8 cellular contexts compared by ENCODE assay signal in the genomic region with DNA sequence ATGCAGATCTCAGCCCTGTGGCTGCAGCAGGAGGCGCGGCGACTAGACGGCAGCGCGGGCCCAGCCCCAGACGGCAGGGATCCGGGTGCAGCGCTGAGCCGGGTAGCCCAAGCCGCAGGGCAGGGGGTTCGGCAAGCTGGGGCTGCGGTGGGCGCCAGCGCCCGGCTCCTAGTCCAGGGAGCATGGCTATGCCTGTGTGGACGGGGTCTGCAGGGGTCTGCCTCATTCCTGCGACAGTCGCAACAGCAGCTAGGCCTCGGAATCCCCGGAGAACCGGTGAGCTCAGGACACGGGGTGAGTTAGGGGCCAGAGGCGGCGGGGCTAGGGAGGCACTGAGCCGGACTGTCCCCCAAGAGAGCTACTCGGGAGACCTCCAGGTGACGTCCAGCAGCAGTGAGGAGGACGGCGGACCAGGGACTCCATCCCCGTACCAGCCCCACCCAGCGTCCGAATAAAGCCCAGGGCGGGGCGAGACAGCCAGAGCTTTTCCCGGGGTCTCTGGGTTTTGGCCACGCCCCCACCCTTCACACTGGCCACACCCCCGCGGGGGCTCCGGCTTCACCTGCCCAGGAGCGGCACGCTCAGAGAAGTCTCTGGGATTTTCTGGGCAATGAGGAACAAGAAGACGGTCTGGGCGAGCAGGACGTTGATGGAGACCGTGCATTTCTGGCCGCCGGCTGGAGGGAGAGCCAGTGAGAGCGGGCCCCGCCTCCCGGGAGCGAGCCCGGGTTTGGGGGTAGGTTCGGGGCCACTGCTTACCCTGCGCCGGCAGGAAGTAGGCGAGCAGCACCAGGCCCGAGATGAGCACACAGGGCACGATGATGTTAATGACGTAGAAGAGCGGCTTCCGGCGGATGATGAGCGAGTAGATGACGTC. TPM values are rescaled to one million over a fixed set of nuclear protein-coding genes. Genes with fewer than 3 reads are reported as not detected.
DNase-seq lines count a peak whose midpoint lies in the region; ATAC-seq and TF ChIP-seq lines count a peak whose summit lies in the region.

No MANE protein-coding gene starts in this region.

- peaks cover 20% of the 10 kb centered on the region; the same call in 1 of the 2 replicates for H3F3A ChIP-seq in GM23248 (ENCODE audit: insufficient read depth)

- H3K27ac ChIP-seq in GM23248, result no peak overlapping the region
- peak overlapping the region; percentile 82 to 89 for H3K27ac ChIP-seq in right atrium auricular region

- H3K9me2 ChIP-seq in GM23248 (ENCODE audit: insufficient read depth), result no peaks in the 10 kb centered on the region

- H3K36me3 Mint-ChIP-seq in activated T-helper 2 cell treated with anti-CD3 and anti-CD28 coated beads, Interferon-gamma antibody, Interleukin-2, Interleukin-4, amounts not matched to agents 10 μg/mL and 5 μg/mL and 100 μg/mL, durations not matched to agents 14 hours and 24 hours and 36 hours (ENCODE audit: low read depth), result peaks cover 15% of the 10 kb centered on the region

- H3K9me3 Mint-ChIP-seq in activated T-helper 2 cell treated with anti-CD3 and anti-CD28 coated beads, Interferon-gamma antibody, Interleukin-2, Interleukin-4, amounts not matched to agents 10 μg/mL and 5 μg/mL and 100 μg/mL, durations not matched to agents 14 hours and 24 hours and 36 hours, result no peaks in the 10 kb centered on the region

- peak overlapping the region; percentile 82 for H3K4me3 Mint-ChIP-seq in activated T-helper 2 cell treated with anti-CD3 and anti-CD28 coated beads, Interferon-gamma antibody, Interleukin-2, Interleukin-4, amounts not matched to agents 10 μg/mL and 5 μg/mL and 100 μg/mL, durations not matched to agents 14 hours and 24 hours and 36 hours (ENCODE audit: low read depth)

- 49 to 54% methylated on average over 54 to 64 of the region's 65 CpGs for WGBS in GM23248 (ENCODE audit: low coverage in 1 of 2, low lambda C conversion rate in 2 of 2, missing lambda C conversion rate in 2 of 2), 2 experiments

- intact Hi-C loops in activated T-helper 2 cell treated with anti-CD3 and anti-CD28 coated beads, Interferon-gamma antibody, Interleukin-2, Interleukin-4, amounts not matched to agents 10 μg/mL and 5 μg/mL and 100 μg/mL, durations not matched to agents 14 hours and 24 hours and 36 hours (cut with micrococcal nuclease), result loop anchor here (10.0 kb wide), 1 partner anchor 196 kb away; a partner anchor contains a TSS

- H2AFZ ChIP-seq in GM23248, result peak overlapping the region; percentile 67; the same call in 1 of the 2 replicates

- H3K9ac ChIP-seq in GM23248, result peak overlapping the region; percentile 81

- peak overlapping the region; percentile 58 for H3K4me2 ChIP-seq in GM23248 (ENCODE audit: unreplicated experiment)

- no peaks in the 10 kb centered on the region for H3K9me3 ChIP-seq in GM23248 (ENCODE audit: low read depth)
- no peaks in the 10 kb centered on the region for H3K9me3 ChIP-seq in right atrium auricular region

- H3K36me3 ChIP-seq in GM23248 (ENCODE audit: low read depth), result no peaks in the 10 kb centered on the region
- peaks cover 23% of the 10 kb centered on the region for H3K36me3 ChIP-seq in right atrium auricular region

- DNase-seq in GM23248 (no peak), right atrium auricular region (ENCODE audit: low spot score) (no peak), hippocampal formation (lab: John Stamatoyannopoulos, UW) (no peak), NCI-H2081 treated with DMSO at 0.1 percent for 48 hours (lab: John Stamatoyannopoulos, UW) (no peak), SW480 (ENCODE audit: low spot score) (no peak)
- peak; percentile 50 for DNase-seq in activated T-helper 2 cell treated with anti-CD3 and anti-CD28 coated beads, Interferon-gamma antibody, Interleukin-2, Interleukin-4, amounts not matched to agents 10 μg/mL and 5 μg/mL and 100 μg/mL, durations not matched to agents 14 hours and 24 hours and 36 hours (ENCODE audit: low spot score)
- peak; percentile 48 to 49 for DNase-seq in stimulated activated CD4-positive, alpha-beta T cell treated with anti-CD3 and anti-CD28 coated beads, Interleukin-2, amount 100 ng/mL, for 24 hours

- no peaks in the 10 kb centered on the region for H3K79me2 ChIP-seq in GM23248 (ENCODE audit: insufficient read depth)

- no peak for ATAC-seq in GM21619 (IDR thresholded peaks at IDR 0.05; ENCODE audit: unreplicated experiment)

- peak overlapping the region; percentile 28 for H3K27ac Mint-ChIP-seq in activated T-helper 2 cell treated with anti-CD3 and anti-CD28 coated beads, Interferon-gamma antibody, Interleukin-2, Interleukin-4, amounts not matched to agents 10 μg/mL and 5 μg/mL and 100 μg/mL, durations not matched to agents 14 hours and 24 hours and 36 hours

- peaks cover 2% of the 10 kb centered on the region for H3K27me3 Mint-ChIP-seq in activated T-helper 2 cell treated with anti-CD3 and anti-CD28 coated beads, Interferon-gamma antibody, Interleukin-2, Interleukin-4, amounts not matched to agents 10 μg/mL and 5 μg/mL and 100 μg/mL, durations not matched to agents 14 hours and 24 hours and 36 hours (ENCODE audit: low read depth)

- H3K4me1 ChIP-seq in GM23248 (ENCODE audit: insufficient read depth) (0 out of 2 replicates have a peak, but pooled peaks cover 5% of the 10 kb centered on the region), right atrium auricular region (peaks cover 0 to 54% of the 10 kb centered on the region in 2 donors)

- in situ Hi-C loops in GM23248 (cut with MboI), result no loop called here

- peak overlapping the region; percentile 73 for H3K4me3 ChIP-seq in GM23248
- peak overlapping the region; percentile 42 to 53 for H3K4me3 ChIP-seq in right atrium auricular region

- no peaks in the 10 kb centered on the region for H4K20me1 ChIP-seq in GM23248 (ENCODE audit: insufficient read depth)

- no peak for TF ChIP-seq CTCF in right atrium auricular region (IDR thresholded peaks at IDR 0.05)

- peaks cover 25% of the 10 kb centered on the region for H3K4me1 Mint-ChIP-seq in activated T-helper 2 cell treated with anti-CD3 and anti-CD28 coated beads, Interferon-gamma antibody, Interleukin-2, Interleukin-4, amounts not matched to agents 10 μg/mL and 5 μg/mL and 100 μg/mL, durations not matched to agents 14 hours and 24 hours and 36 hours (ENCODE audit: low read depth)

- no peaks in the 10 kb centered on the region for H3K27me3 ChIP-seq in GM23248 (replicated peaks; ENCODE audit: insufficient read depth)
- H3K27me3 ChIP-seq in right atrium auricular region, result no peaks in the 10 kb centered on the region

RNA-seq across cellular contexts. Expression of a gene that starts 1.1 kb away (rescaled TPM):
- 3.8 and 8.8 TPM in 2 replicates for total RNA-seq in GM23248 (2014; rRNA removed; shearing (Covaris generic))
- 2.7 and 3.9 TPM in 2 replicates for polyA plus RNA-seq in GM23248 (2016; fragmentation: Nextera tagmentation; extraction: Ambion mirVana)
- total RNA-seq in activated T-helper 2 cell treated with anti-CD3 and anti-CD28 coated beads, Interferon-gamma antibody, Interleukin-2, Interleukin-4, amounts not matched to agents 10 μg/mL and 5 μg/mL and 100 μg/mL, durations not matched to agents 14 hours and 24 hours and 36 hours, result 0.76 and 1.3 TPM in 2 replicates
- 1 to 10 TPM; 1.7 to 4.2 TPM for total RNA-seq in right atrium auricular region

RNA-seq across cellular contexts. Expression of a gene that starts 2.4 kb away (rescaled TPM):
- total RNA-seq in GM23248 (2014; rRNA removed; shearing (Covaris generic)), result 0.13 and 0.86 TPM in 2 replicates
- polyA plus RNA-seq in GM23248 (2016; fragmentation: Nextera tagmentation; extraction: Ambion mirVana), result 0.63 and 0.84 TPM in 2 replicates
- total RNA-seq in activated T-helper 2 cell treated with anti-CD3 and anti-CD28 coated beads, Interferon-gamma antibody, Interleukin-2, Interleukin-4, amounts not matched to agents 10 μg/mL and 5 μg/mL and 100 μg/mL, durations not matched to agents 14 hours and 24 hours and 36 hours, result 0.32 and 0.44 TPM in 2 replicates
- 100 to 1,000 TPM in 1 of 2 donors, 10 to 100 TPM in 1; 49.3 to 167 TPM for total RNA-seq in right atrium auricular region

RNA-seq across cellular contexts. Expression of a gene that starts 31.6 kb away (rescaled TPM):
- total RNA-seq in GM23248 (2014; rRNA removed; shearing (Covaris generic)), result not detected in 2 replicates
- polyA plus RNA-seq in GM23248 (2016; fragmentation: Nextera tagmentation; extraction: Ambion mirVana), result 0.18 TPM in 1 of 2 replicates, not detected in the other
- not detected in 2 replicates for total RNA-seq in activated T-helper 2 cell treated with anti-CD3 and anti-CD28 coated beads, Interferon-gamma antibody, Interleukin-2, Interleukin-4, amounts not matched to agents 10 μg/mL and 5 μg/mL and 100 μg/mL, durations not matched to agents 14 hours and 24 hours and 36 hours
- total RNA-seq in right atrium auricular region, result not detected

RNA-seq across cellular contexts. Expression of a gene that starts 39.4 kb away (rescaled TPM):
- total RNA-seq in GM23248 (2014; rRNA removed; shearing (Covaris generic)), result 68.5 and 131 TPM in 2 replicates
- 71.4 and 73.2 TPM in 2 replicates for polyA plus RNA-seq in GM23248 (2016; fragmentation: Nextera tagmentation; extraction: Ambion mirVana)
- 91.4 and 103 TPM in 2 replicates for total RNA-seq in activated T-helper 2 cell treated with anti-CD3 and anti-CD28 coated beads, Interferon-gamma antibody, Interleukin-2, Interleukin-4, amounts not matched to agents 10 μg/mL and 5 μg/mL and 100 μg/mL, durations not matched to agents 14 hours and 24 hours and 36 hours
- 100 to 1,000 TPM in 1 of 2 donors, 10 to 100 TPM in 1; 99.5 to 188 TPM for total RNA-seq in right atrium auricular region

RNA-seq across cellular contexts. Expression of a gene that starts 39.6 kb away (rescaled TPM):
- total RNA-seq in GM23248 (2014; rRNA removed; shearing (Covaris generic)), result 19.8 and 31.7 TPM in 2 replicates
- 34.2 and 36.6 TPM in 2 replicates for polyA plus RNA-seq in GM23248 (2016; fragmentation: Nextera tagmentation; extraction: Ambion mirVana)
- total RNA-seq in activated T-helper 2 cell treated with anti-CD3 and anti-CD28 coated beads, Interferon-gamma antibody, Interleukin-2, Interleukin-4, amounts not matched to agents 10 μg/mL and 5 μg/mL and 100 μg/mL, durations not matched to agents 14 hours and 24 hours and 36 hours, result 112 and 126 TPM in 2 replicates
- 10 to 100 TPM; 66.9 to 68.6 TPM for total RNA-seq in right atrium auricular region

Comparison
In these comparisons a context has a peak if more than half of its experiments do, and no peak if none do; other contexts are left out.
1. DNase-seq: peak in activated T-helper 2 cell treated with anti-CD3 and anti-CD28 coated beads, Interferon-gamma antibody, Interleukin-2, Interleukin-4, amounts not matched to agents 10 μg/mL and 5 μg/mL and 100 μg/mL, durations not matched to agents 14 hours and 24 hours and 36 hours (single experiment) and stimulated activated CD4-positive, alpha-beta T cell treated with anti-CD3 and anti-CD28 coated beads, Interleukin-2, amount 100 ng/mL, for 24 hours (2 of 2); none in GM23248 (single experiment), right atrium auricular region (single experiment), hippocampal formation (0 of 2), NCI-H2081 treated with DMSO at 0.1 percent for 48 hours (single experiment) and SW480 (single experiment).
2. RNA of a gene that starts 2.4 kb away (total RNA-seq): 49.3 to 167 TPM in right atrium auricular region; 0.13 to 0.86 TPM in GM23248 and 0.32 to 0.44 TPM in activated T-helper 2 cell treated with anti-CD3 and anti-CD28 coated beads, Interferon-gamma antibody, Interleukin-2, Interleukin-4, amounts not matched to agents 10 μg/mL and 5 μg/mL and 100 μg/mL, durations not matched to agents 14 hours and 24 hours and 36 hours; every median in the first group is over 10 times any median in the second.